In the genomic region with DNA sequence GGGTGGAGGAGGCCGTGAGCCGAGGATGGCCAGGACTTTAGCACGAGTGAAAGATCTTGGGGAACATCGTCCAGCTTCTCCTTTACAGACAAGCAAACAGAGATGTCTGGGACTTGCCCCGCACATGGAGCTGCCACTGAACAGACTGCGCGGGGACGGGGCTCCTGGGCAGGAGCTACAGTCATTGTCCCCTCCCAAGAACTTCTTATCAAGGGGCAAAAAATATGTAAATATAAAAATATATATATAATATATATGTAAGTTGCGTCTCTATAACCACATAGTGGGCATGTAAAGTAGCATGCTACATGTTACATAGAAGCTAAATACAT, we compare ENCODE assay signal across 5 cellular contexts.
"Had no signal": no experiment of that assay in that cellular context is flagged by ENCODE, and none has a peak within 500 bp of the region (broad histone marks: within the 10 kb centered on the region; RNA-seq: fewer than 3 reads in every experiment).

No MANE protein-coding gene starts in this region.

- H3K4me3 ChIP-seq: GM23248 had no signal

- H2AFZ ChIP-seq: GM23248 had no signal

- FAIRE-seq: H54, HTR-8/SVneo had no signal

- DNase-seq: GM23248, GOT3, HCEC 1CT had no signal

- H3K9ac ChIP-seq: GM23248 had no signal

- H3K27ac ChIP-seq: GM23248 had no signal
